In genomic region chr21:31133243-31133830, GRCh38 we compare ENCODE assay signal across 12 cellular contexts.
DNase-seq lines count a peak whose midpoint lies in the region; ATAC-seq and TF ChIP-seq lines count a peak whose summit lies in the region.
"Had no signal": no experiment of that assay in that cellular context is flagged by ENCODE, and none has a peak within 500 bp of the region (broad histone marks: within the 10 kb centered on the region; RNA-seq: fewer than 3 reads in every experiment).

No MANE protein-coding gene starts in this region.

- H3K4me3 Mint-ChIP-seq in activated CD4-positive, alpha-beta T cell treated with anti-CD3 and anti-CD28 coated beads, Interleukin-2, amount 10 ng/mL, durations not matched to agents 7 days and 5 days: peak overlapping the region; percentile 69
- peak overlapping the region; percentile 50 for H3K4me3 Mint-ChIP-seq in activated CD8-positive, alpha-beta T cell treated with anti-CD3 and anti-CD28 coated beads, Interleukin-2, amount 10 ng/mL, durations not matched to agents 7 days and 5 days
- peak overlapping the region; percentile 85 for H3K4me3 Mint-ChIP-seq in natural killer cell treated with Interleukin-12 subunit alpha and Interleukin-12 subunit beta and Interleukin-15 and Interleukin-18, amount 100 ng/mL, for 72 hours
- H3K4me3 Mint-ChIP-seq in type B pancreatic cell: no peak overlapping the region

- no peaks in the 10 kb centered on the region for H3K27me3 Mint-ChIP-seq in activated CD4-positive, alpha-beta T cell treated with anti-CD3 and anti-CD28 coated beads, Interleukin-2, amount 10 ng/mL, durations not matched to agents 7 days and 5 days
- H3K27me3 Mint-ChIP-seq in activated CD8-positive, alpha-beta T cell treated with anti-CD3 and anti-CD28 coated beads, Interleukin-2, amount 10 ng/mL, durations not matched to agents 7 days and 5 days (ENCODE audit: low read depth): peaks cover 7% of the 10 kb centered on the region
- H3K27me3 Mint-ChIP-seq in natural killer cell treated with Interleukin-12 subunit alpha and Interleukin-12 subunit beta and Interleukin-15 and Interleukin-18, amount 100 ng/mL, for 72 hours: peaks cover 31 to 37% of the 10 kb centered on the region in 2 donors
- no peaks in the 10 kb centered on the region for H3K27me3 Mint-ChIP-seq in type B pancreatic cell

- peak; percentile 29 for DNase-seq in activated CD4-positive, alpha-beta T cell treated with anti-CD3 and anti-CD28 coated beads, Interleukin-2, amount 10 ng/mL, durations not matched to agents 7 days and 5 days
- no peak for DNase-seq in activated CD4-positive, alpha-beta T cell treated with anti-CD3 and anti-CD28 coated beads for 4 hours
- DNase-seq in activated CD8-positive, alpha-beta T cell treated with anti-CD3 and anti-CD28 coated beads, Interleukin-2, amount 10 ng/mL, durations not matched to agents 7 days and 5 days: peak; percentile 33
- no peak for DNase-seq in natural killer cell treated with Interleukin-12 subunit alpha and Interleukin-12 subunit beta and Interleukin-15 and Interleukin-18, amount 100 ng/mL, for 72 hours (ENCODE audit: low spot score)
- DNase-seq in activated gamma-delta T cell (lab: John Stamatoyannopoulos, UW) (no peak), type B pancreatic cell (ENCODE audit: extremely low spot score, unreplicated experiment) (no peak)
- DNase-seq: ACHN, DMS79 treated with DMSO at 0.1 percent for 48 hours, NCI-H1436 treated with DMSO at 0.1 percent for 48 hours, NCI-H524 treated with DMSO at 0.1 percent for 48 hours had no signal

- ATAC-seq in GM21786 (IDR thresholded peaks at IDR 0.05; ENCODE audit: unreplicated experiment): peak; percentile 6
- ATAC-seq in activated CD8-positive, alpha-beta T cell treated with anti-CD3 and anti-CD28 coated beads, Interleukin-2, amount 10 ng/mL, durations not matched to agents 7 days and 5 days: peak; percentile 48
- ATAC-seq in natural killer cell treated with Interleukin-12 subunit alpha and Interleukin-12 subunit beta and Interleukin-15 and Interleukin-18, amount 100 ng/mL, for 72 hours: peak; percentile 43 to 61
- ATAC-seq in GM21717 (IDR thresholded peaks at IDR 0.05; ENCODE audit: unreplicated experiment): no peak

- H3K4me1 Mint-ChIP-seq in activated CD4-positive, alpha-beta T cell treated with anti-CD3 and anti-CD28 coated beads, Interleukin-2, amount 10 ng/mL, durations not matched to agents 7 days and 5 days: peaks cover 68% of the 10 kb centered on the region
- peaks cover 49% of the 10 kb centered on the region for H3K4me1 Mint-ChIP-seq in activated CD8-positive, alpha-beta T cell treated with anti-CD3 and anti-CD28 coated beads, Interleukin-2, amount 10 ng/mL, durations not matched to agents 7 days and 5 days (ENCODE audit: low read depth)
- peaks cover 36% of the 10 kb centered on the region in 2 donors for H3K4me1 Mint-ChIP-seq in natural killer cell treated with Interleukin-12 subunit alpha and Interleukin-12 subunit beta and Interleukin-15 and Interleukin-18, amount 100 ng/mL, for 72 hours (ENCODE audit: low read depth in 2 of 2)
- H3K4me1 Mint-ChIP-seq in type B pancreatic cell (ENCODE audit: unreplicated experiment): peaks cover 7% of the 10 kb centered on the region

- CTCF ChIA-PET in activated CD4-positive, alpha-beta T cell treated with anti-CD3 and anti-CD28 coated beads, Interleukin-2, amount 10 ng/mL, durations not matched to agents 7 days and 5 days (lab: Charles Lee): interaction anchor here (1.0 to 2.9 kb wide), 9 partner anchors 15 to 426 kb away, joined by 3 to 10 read pairs (median 3); no protein-coding TSS in a partner anchor
- CTCF ChIA-PET in activated CD8-positive, alpha-beta T cell treated with anti-CD3 and anti-CD28 coated beads, Interleukin-2, amount 10 ng/mL, durations not matched to agents 7 days and 5 days (lab: Charles Lee): interaction anchor here (0.9 to 5.1 kb wide), 14 partner anchors 9 to 447 kb away, joined by 3 to 42 read pairs (median 6); no protein-coding TSS in a partner anchor

- no peak for TF ChIP-seq CTCF in type B pancreatic cell (conservative IDR thresholded peaks at IDR 0.05)

- H3K9me3 Mint-ChIP-seq in activated CD4-positive, alpha-beta T cell treated with anti-CD3 and anti-CD28 coated beads, Interleukin-2, amount 10 ng/mL, durations not matched to agents 7 days and 5 days: peaks cover 8% of the 10 kb centered on the region
- no peaks in the 10 kb centered on the region for H3K9me3 Mint-ChIP-seq in activated CD8-positive, alpha-beta T cell treated with anti-CD3 and anti-CD28 coated beads, Interleukin-2, amount 10 ng/mL, durations not matched to agents 7 days and 5 days (ENCODE audit: insufficient read depth)
- H3K9me3 Mint-ChIP-seq in natural killer cell treated with Interleukin-12 subunit alpha and Interleukin-12 subunit beta and Interleukin-15 and Interleukin-18, amount 100 ng/mL, for 72 hours: no peaks in the 10 kb centered on the region
- H3K9me3 Mint-ChIP-seq in type B pancreatic cell: no peaks in the 10 kb centered on the region

- POLR2A ChIA-PET in activated CD4-positive, alpha-beta T cell treated with anti-CD3 and anti-CD28 coated beads, Interleukin-2, amount 10 ng/mL, durations not matched to agents 7 days and 5 days (lab: Charles Lee): interaction anchor here (1.0 kb wide), 1 partner anchor 20 kb away, joined by 3 read pairs; no protein-coding TSS in a partner anchor
- POLR2A ChIA-PET in activated CD8-positive, alpha-beta T cell treated with anti-CD3 and anti-CD28 coated beads, Interleukin-2, amount 10 ng/mL, durations not matched to agents 7 days and 5 days (lab: Charles Lee): interaction anchor here (1.1 to 1.6 kb wide), 5 partner anchors 23 to 426 kb away, joined by 3 to 7 read pairs (median 4); no protein-coding TSS in a partner anchor

- H3K36me3 Mint-ChIP-seq in activated CD4-positive, alpha-beta T cell treated with anti-CD3 and anti-CD28 coated beads, Interleukin-2, amount 10 ng/mL, durations not matched to agents 7 days and 5 days (ENCODE audit: low read depth): peaks cover 89% of the 10 kb centered on the region
- H3K36me3 Mint-ChIP-seq in activated CD8-positive, alpha-beta T cell treated with anti-CD3 and anti-CD28 coated beads, Interleukin-2, amount 10 ng/mL, durations not matched to agents 7 days and 5 days (ENCODE audit: low read depth): peaks cover 63% of the 10 kb centered on the region
- peaks cover 25% of the 10 kb centered on the region for H3K36me3 Mint-ChIP-seq in natural killer cell treated with Interleukin-12 subunit alpha and Interleukin-12 subunit beta and Interleukin-15 and Interleukin-18, amount 100 ng/mL, for 72 hours
- H3K36me3 Mint-ChIP-seq in type B pancreatic cell: peaks cover 51% of the 10 kb centered on the region

- H3K27ac Mint-ChIP-seq in activated CD4-positive, alpha-beta T cell treated with anti-CD3 and anti-CD28 coated beads, Interleukin-2, amount 10 ng/mL, durations not matched to agents 7 days and 5 days: peak overlapping the region; percentile 94
- peak overlapping the region; percentile 73 for H3K27ac Mint-ChIP-seq in activated CD8-positive, alpha-beta T cell treated with anti-CD3 and anti-CD28 coated beads, Interleukin-2, amount 10 ng/mL, durations not matched to agents 7 days and 5 days
- peak overlapping the region in 1 of 2 donors; percentile 24 for H3K27ac Mint-ChIP-seq in natural killer cell treated with Interleukin-12 subunit alpha and Interleukin-12 subunit beta and Interleukin-15 and Interleukin-18, amount 100 ng/mL, for 72 hours
- no peak overlapping the region for H3K27ac Mint-ChIP-seq in type B pancreatic cell

Comparison
In these comparisons a context has a peak if more than half of its experiments do, and no peak if none do; other contexts are left out.
1. DNase-seq: peak in activated CD4-positive, alpha-beta T cell treated with anti-CD3 and anti-CD28 coated beads, Interleukin-2, amount 10 ng/mL, durations not matched to agents 7 days and 5 days (single experiment) and activated CD8-positive, alpha-beta T cell treated with anti-CD3 and anti-CD28 coated beads, Interleukin-2, amount 10 ng/mL, durations not matched to agents 7 days and 5 days (single experiment); none in activated CD4-positive, alpha-beta T cell treated with anti-CD3 and anti-CD28 coated beads for 4 hours (0 of 2), natural killer cell treated with Interleukin-12 subunit alpha and Interleukin-12 subunit beta and Interleukin-15 and Interleukin-18, amount 100 ng/mL, for 72 hours (single experiment), activated gamma-delta T cell (single experiment) and type B pancreatic cell (single experiment).